In the genomic region with DNA sequence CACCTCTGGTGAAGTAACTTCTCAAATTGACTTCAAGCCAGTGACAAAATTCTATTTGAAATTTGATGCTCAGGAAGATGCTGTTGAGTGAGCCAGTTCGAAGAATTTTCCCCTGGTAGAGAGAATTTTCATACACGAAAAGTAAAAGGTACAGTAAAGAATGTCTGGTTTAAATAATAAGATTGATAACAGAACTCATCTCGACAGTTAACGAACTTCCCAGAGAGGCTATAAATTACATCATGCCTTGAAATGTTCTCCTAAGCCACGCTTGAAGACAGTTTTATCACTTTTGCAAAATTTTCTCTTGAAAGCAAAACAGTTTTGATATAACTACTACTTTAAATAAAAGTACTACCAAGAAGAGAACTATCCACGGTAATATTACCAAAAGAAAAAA, we compare ENCODE assay signal across 2 cellular contexts.
A peak's percentile ranks its signal among the peaks of the same experiment; 100 is the strongest.
TF ChIP-seq lines count a peak whose summit lies in the region.

No MANE protein-coding gene starts in this region.

TF ChIP-seq in SK-N-SH treated with all-trans-retinoic acid at 6 μM for 48 hours, 23 proteins besides CTCF, POLR2A, EP300 and RAD21:
- TF ChIP-seq ISL1 (CRISPR knock-in tag; IDR thresholded peaks at IDR 0.05) (no peak), ZNF8 (CRISPR knock-in tag; IDR thresholded peaks at IDR 0.05) (no peak)
TF ChIP-seq in SK-N-SH treated with all-trans-retinoic acid at 6 μM for 48 hours: peak in this region for 0.

TF ChIP-seq in K562, 482 proteins besides CTCF, POLR2A, EP300 and RAD21:
- TF ChIP-seq, protein P1, sequence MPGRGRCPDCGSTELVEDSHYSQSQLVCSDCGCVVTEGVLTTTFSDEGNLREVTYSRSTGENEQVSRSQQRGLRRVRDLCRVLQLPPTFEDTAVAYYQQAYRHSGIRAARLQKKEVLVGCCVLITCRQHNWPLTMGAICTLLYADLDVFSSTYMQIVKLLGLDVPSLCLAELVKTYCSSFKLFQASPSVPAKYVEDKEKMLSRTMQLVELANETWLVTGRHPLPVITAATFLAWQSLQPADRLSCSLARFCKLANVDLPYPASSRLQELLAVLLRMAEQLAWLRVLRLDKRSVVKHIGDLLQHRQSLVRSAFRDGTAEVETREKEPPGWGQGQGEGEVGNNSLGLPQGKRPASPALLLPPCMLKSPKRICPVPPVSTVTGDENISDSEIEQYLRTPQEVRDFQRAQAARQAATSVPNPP (IDR thresholded peaks at IDR 0.05; ENCODE audit: borderline replicate concordance, insufficient read depth, insufficient read length), result no peak
- peak; percentile 49 for TF ChIP-seq CBFA2T3 (IDR thresholded peaks at IDR 0.05)
- TF ChIP-seq L3MBTL2 (IDR thresholded peaks at IDR 0.05), result peak; percentile 37; the same call in 1 of the 2 replicates
- TF ChIP-seq ARID1B (IDR thresholded peaks at IDR 0.05), result 0 out of 2 replicates have a peak, but pooled peaks have one; percentile 17
- TF ChIP-seq, protein P2, sequence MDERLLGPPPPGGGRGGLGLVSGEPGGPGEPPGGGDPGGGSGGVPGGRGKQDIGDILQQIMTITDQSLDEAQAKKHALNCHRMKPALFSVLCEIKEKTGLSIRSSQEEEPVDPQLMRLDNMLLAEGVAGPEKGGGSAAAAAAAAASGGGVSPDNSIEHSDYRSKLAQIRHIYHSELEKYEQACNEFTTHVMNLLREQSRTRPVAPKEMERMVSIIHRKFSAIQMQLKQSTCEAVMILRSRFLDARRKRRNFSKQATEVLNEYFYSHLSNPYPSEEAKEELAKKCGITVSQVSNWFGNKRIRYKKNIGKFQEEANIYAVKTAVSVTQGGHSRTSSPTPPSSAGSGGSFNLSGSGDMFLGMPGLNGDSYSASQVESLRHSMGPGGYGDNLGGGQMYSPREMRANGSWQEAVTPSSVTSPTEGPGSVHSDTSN (CRISPR knock-in tag; IDR thresholded peaks at IDR 0.05; ENCODE audit: low read depth), result no peak
- TF ChIP-seq, protein P2 (tag; conservative IDR thresholded peaks at IDR 0.05; ENCODE audit: low read depth), result peak; percentile 92
- no peak for TF ChIP-seq BMI1 (IDR thresholded peaks at IDR 0.05; ENCODE audit: low read length)
- TF ChIP-seq, protein P3, sequence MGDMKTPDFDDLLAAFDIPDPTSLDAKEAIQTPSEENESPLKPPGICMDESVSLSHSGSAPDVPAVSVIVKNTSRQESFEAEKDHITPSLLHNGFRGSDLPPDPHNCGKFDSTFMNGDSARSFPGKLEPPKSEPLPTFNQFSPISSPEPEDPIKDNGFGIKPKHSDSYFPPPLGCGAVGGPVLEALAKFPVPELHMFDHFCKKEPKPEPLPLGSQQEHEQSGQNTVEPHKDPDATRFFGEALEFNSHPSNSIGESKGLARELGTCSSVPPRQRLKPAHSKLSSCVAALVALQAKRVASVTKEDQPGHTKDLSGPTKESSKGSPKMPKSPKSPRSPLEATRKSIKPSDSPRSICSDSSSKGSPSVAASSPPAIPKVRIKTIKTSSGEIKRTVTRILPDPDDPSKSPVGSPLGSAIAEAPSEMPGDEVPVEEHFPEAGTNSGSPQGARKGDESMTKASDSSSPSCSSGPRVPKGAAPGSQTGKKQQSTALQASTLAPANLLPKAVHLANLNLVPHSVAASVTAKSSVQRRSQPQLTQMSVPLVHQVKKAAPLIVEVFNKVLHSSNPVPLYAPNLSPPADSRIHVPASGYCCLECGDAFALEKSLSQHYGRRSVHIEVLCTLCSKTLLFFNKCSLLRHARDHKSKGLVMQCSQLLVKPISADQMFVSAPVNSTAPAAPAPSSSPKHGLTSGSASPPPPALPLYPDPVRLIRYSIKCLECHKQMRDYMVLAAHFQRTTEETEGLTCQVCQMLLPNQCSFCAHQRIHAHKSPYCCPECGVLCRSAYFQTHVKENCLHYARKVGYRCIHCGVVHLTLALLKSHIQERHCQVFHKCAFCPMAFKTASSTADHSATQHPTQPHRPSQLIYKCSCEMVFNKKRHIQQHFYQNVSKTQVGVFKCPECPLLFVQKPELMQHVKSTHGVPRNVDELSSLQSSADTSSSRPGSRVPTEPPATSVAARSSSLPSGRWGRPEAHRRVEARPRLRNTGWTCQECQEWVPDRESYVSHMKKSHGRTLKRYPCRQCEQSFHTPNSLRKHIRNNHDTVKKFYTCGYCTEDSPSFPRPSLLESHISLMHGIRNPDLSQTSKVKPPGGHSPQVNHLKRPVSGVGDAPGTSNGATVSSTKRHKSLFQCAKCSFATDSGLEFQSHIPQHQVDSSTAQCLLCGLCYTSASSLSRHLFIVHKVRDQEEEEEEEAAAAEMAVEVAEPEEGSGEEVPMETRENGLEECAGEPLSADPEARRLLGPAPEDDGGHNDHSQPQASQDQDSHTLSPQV (IDR thresholded peaks at IDR 0.05), result 0 out of 2 replicates have a peak, but pooled peaks have one; percentile 23
- no peak for TF ChIP-seq NR2C2 (CRISPR knock-in tag; IDR thresholded peaks at IDR 0.05)
- TF ChIP-seq NR2C2 (tag; IDR thresholded peaks at IDR 0.05), result 0 out of 2 replicates have a peak, but pooled peaks have one; percentile 12
- TF ChIP-seq ARID2 (IDR thresholded peaks at IDR 0.05), result no peak
- TF ChIP-seq ZFX (CRISPR knock-in tag; IDR thresholded peaks at IDR 0.05), result no peak
- TF ChIP-seq MECOM (CRISPR knock-in tag; IDR thresholded peaks at IDR 0.05), result 0 out of 2 replicates have a peak, but pooled peaks have one; percentile 27
- peak; percentile 15; the same call in 1 of the 2 replicates for TF ChIP-seq ATF7 (IDR thresholded peaks at IDR 0.05)
- TF ChIP-seq SOX6 (IDR thresholded peaks at IDR 0.05), result peak; percentile 47; the same call in 1 of the 2 replicates
- TF ChIP-seq, protein P4, sequence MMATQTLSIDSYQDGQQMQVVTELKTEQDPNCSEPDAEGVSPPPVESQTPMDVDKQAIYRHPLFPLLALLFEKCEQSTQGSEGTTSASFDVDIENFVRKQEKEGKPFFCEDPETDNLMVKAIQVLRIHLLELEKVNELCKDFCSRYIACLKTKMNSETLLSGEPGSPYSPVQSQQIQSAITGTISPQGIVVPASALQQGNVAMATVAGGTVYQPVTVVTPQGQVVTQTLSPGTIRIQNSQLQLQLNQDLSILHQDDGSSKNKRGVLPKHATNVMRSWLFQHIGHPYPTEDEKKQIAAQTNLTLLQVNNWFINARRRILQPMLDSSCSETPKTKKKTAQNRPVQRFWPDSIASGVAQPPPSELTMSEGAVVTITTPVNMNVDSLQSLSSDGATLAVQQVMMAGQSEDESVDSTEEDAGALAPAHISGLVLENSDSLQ (IDR thresholded peaks at IDR 0.05), result peak; percentile 85
- TF ChIP-seq ZNF316 (IDR thresholded peaks at IDR 0.05), result no peak
- peak; percentile 74 for TF ChIP-seq MYBL2 (IDR thresholded peaks at IDR 0.05; ENCODE audit: low read depth)
- no peak for TF ChIP-seq MYBL2 (CRISPR knock-in tag; IDR thresholded peaks at IDR 0.05; ENCODE audit: borderline replicate concordance)
- no peak for TF ChIP-seq CEBPG (CRISPR knock-in tag; IDR thresholded peaks at IDR 0.05)
- peak in 1 of 2 experiments; percentile 29; a peak in 1 of 4 replicates for TF ChIP-seq CEBPG (tag; conservative IDR thresholded peaks at IDR 0.05 in 1 of 2, IDR thresholded peaks at IDR 0.05 in 1 of 2)
- TF ChIP-seq TRIM24 (IDR thresholded peaks at IDR 0.05), result peak in 1 of 2 experiments; percentile 8; a peak in 1 of 4 replicates
- peak; percentile 61; the same call in 1 of the 2 replicates for TF ChIP-seq FOXM1 (IDR thresholded peaks at IDR 0.05; ENCODE audit: low read depth)
- TF ChIP-seq FOXM1 (CRISPR knock-in tag; IDR thresholded peaks at IDR 0.05; ENCODE audit: low read depth), result no peak
- no peak for TF ChIP-seq KLF6 (CRISPR knock-in tag; IDR thresholded peaks at IDR 0.05; ENCODE audit: borderline replicate concordance)
- TF ChIP-seq, protein P5, sequence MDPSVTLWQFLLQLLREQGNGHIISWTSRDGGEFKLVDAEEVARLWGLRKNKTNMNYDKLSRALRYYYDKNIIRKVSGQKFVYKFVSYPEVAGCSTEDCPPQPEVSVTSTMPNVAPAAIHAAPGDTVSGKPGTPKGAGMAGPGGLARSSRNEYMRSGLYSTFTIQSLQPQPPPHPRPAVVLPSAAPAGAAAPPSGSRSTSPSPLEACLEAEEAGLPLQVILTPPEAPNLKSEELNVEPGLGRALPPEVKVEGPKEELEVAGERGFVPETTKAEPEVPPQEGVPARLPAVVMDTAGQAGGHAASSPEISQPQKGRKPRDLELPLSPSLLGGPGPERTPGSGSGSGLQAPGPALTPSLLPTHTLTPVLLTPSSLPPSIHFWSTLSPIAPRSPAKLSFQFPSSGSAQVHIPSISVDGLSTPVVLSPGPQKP (CRISPR knock-in tag; IDR thresholded peaks at IDR 0.05), result no peak
- peak; percentile 44; the same call in 1 of the 2 replicates for TF ChIP-seq JUND (IDR thresholded peaks at IDR 0.05; ENCODE audit: borderline replicate concordance, low read depth, low read length)
- 0 out of 3 replicates have a peak, but pooled peaks have one; percentile 9 for TF ChIP-seq JUND (tag; IDR thresholded peaks at IDR 0.05; ENCODE audit: borderline replicate concordance, low read depth, low read length)
- no peak for TF ChIP-seq MAFG (tag; conservative IDR thresholded peaks at IDR 0.05)
- no peak for TF ChIP-seq CHD2 (IDR thresholded peaks at IDR 0.05; ENCODE audit: low read depth, low read length)
- TF ChIP-seq DPF2 (IDR thresholded peaks at IDR 0.05), result no peak
- TF ChIP-seq MEIS2 (IDR thresholded peaks at IDR 0.05; ENCODE audit: partially characterized antibody), result peak; percentile 96
